ENCODE assay signal across 8 cellular contexts in genomic region chr1:95041491-95042165, GRCh38. TPM values are rescaled to one million over a fixed set of nuclear protein-coding genes. Genes with fewer than 3 reads are reported as not detected.
A peak's percentile ranks its signal among the peaks of the same experiment; 100 is the strongest.
DNase-seq lines count a peak whose midpoint lies in the region; ATAC-seq, FAIRE-seq and TF ChIP-seq lines count a peak whose summit lies in the region.

No MANE protein-coding gene starts in this region.

- H3K4me1 Mint-ChIP-seq in CD4-positive, alpha-beta T cell (ENCODE audit: low read depth): no peaks in the 10 kb centered on the region

- no peaks in the 10 kb centered on the region for H3K27me3 Mint-ChIP-seq in CD4-positive, alpha-beta T cell

- WGBS in K562 (ENCODE audit: insufficient coverage, low coverage, missing lambda C conversion rate): 21% methylated on average over 1 of the region's 2 CpGs

- H3K27ac ChIP-seq in K562 (ENCODE audit: extremely low read depth, low read depth, low read length): no peak overlapping the region
- H3K27ac ChIP-seq in CD4-positive, alpha-beta T cell (ENCODE audit: low read depth, low read length): no peak overlapping the region

- H3K27ac Mint-ChIP-seq in CD4-positive, alpha-beta T cell: no peak overlapping the region

- no peak overlapping the region for H2AFZ ChIP-seq in K562 (ENCODE audit: low read depth, low read length)

- no peaks in the 10 kb centered on the region for H3K36me3 Mint-ChIP-seq in CD4-positive, alpha-beta T cell (ENCODE audit: low read depth)

- no peaks in the 10 kb centered on the region for H3K9me3 ChIP-seq in K562 (replicated peaks; ENCODE audit: control insufficient read depth, insufficient read depth, low read depth, low read length)
- no peaks in the 10 kb centered on the region for H3K9me3 ChIP-seq in CD4-positive, alpha-beta T cell (ENCODE audit: control insufficient read depth, low read length)

- DNase-seq in GM04504 (ENCODE audit: low read depth): peak; percentile 65
- peak; percentile 48 to 80 for DNase-seq in NCI-H446 (lab: John Stamatoyannopoulos, UW)
- peak; percentile 19 to 62 (median 46) for DNase-seq in K562 (ENCODE audit: extremely low read depth in 1 of 4, low spot score in 3 of 4)
- peak; percentile 74 for DNase-seq in inferior parietal cortex (ENCODE audit: extremely low spot score)
- DNase-seq in stromal cell of bone marrow (ENCODE audit: low read depth): peak; percentile 80
- no peak for DNase-seq in CD4-positive, alpha-beta T cell
- DNase-seq in activated CD4-positive, alpha-beta T cell treated with anti-CD3 and anti-CD28 coated beads for 1 hour: no peak

- no peak overlapping the region for H3K4me3 ChIP-seq in K562

- no TSS peak for BruUV-seq in K562 (replicated peaks; lab: Mats Ljungman, UMichigan)

- FAIRE-seq in K562 (lab: Jason Lieb, UNC): peak; percentile 83

- no peaks in the 10 kb centered on the region for H3K27me3 ChIP-seq in K562 (ENCODE audit: control insufficient read depth in 2 of 2, insufficient read depth in 2 of 2, low read length in 2 of 2)
- no peaks in the 10 kb centered on the region for H3K27me3 ChIP-seq in CD4-positive, alpha-beta T cell (ENCODE audit: control insufficient read depth, insufficient read depth, low read length)

- peak; percentile 56 to 84 for TF ChIP-seq RAD21 in K562 (CRISPR knock-in tag; conservative IDR thresholded peaks at IDR 0.05 in 1 of 2, IDR thresholded peaks at IDR 0.05 in 1 of 2)

- no peak overlapping the region for H3K9ac ChIP-seq in K562 (ENCODE audit: insufficient read depth in 1 of 2, low read depth in 2 of 2, low read length in 2 of 2)

- CTCF ChIA-PET in K562 (lab: Yijun Ruan, JAX; ENCODE audit: low intra/inter-chr PET ratio): interaction anchor here (0.6 to 3.3 kb wide), 4 partner anchors 187 to 407 kb away, joined by 6 to 25 read pairs (median 6); partner anchors contain the start of gene RWDD3
- CTCF ChIA-PET in CD4-positive, alpha-beta T cell (lab: Charles Lee): interaction anchor here (0.6 to 2.6 kb wide), 2 partner anchors 187 to 193 kb away, joined by 3 to 14 read pairs; no protein-coding TSS in a partner anchor

- H3K9me1 ChIP-seq in K562 (ENCODE audit: control insufficient read depth, insufficient read depth, low read length): no peaks in the 10 kb centered on the region

- H3K36me3 ChIP-seq in K562 (ENCODE audit: control insufficient read depth, insufficient read depth, low read length): no peaks in the 10 kb centered on the region

- no peak for TF ChIP-seq POLR2A in K562 (conservative IDR thresholded peaks at IDR 0.05)

- no peak overlapping the region for H3K4me2 ChIP-seq in K562 (ENCODE audit: insufficient read depth, low read length)

- no peak overlapping the region for H3K4me3 Mint-ChIP-seq in CD4-positive, alpha-beta T cell

- no peaks in the 10 kb centered on the region for H4K20me1 ChIP-seq in K562 (replicated peaks; ENCODE audit: control insufficient read depth, insufficient read depth, low read length)

- H3K79me2 ChIP-seq in K562 (ENCODE audit: control insufficient read depth, insufficient read depth, low read length): no peaks in the 10 kb centered on the region

- peak; percentile 62 to 79 (median 78) for TF ChIP-seq CTCF in K562 (IDR thresholded peaks at IDR 0.05 in 2 of 3, conservative IDR thresholded peaks at IDR 0.05 in 1 of 3; ENCODE audit: insufficient read depth in 2 of 3, low read depth in 1 of 3, low read length in 3 of 3)
- no peak for TF ChIP-seq CTCF in CD4-positive, alpha-beta T cell (IDR thresholded peaks at IDR 0.05)

- POLR2A ChIA-PET in K562 (lab: Yijun Ruan, JAX): interaction anchor here (0.6 to 0.9 kb wide), 4 partner anchors 186 to 220 kb away, joined by 3 read pairs; no protein-coding TSS in a partner anchor
- POLR2A ChIA-PET in CD4-positive, alpha-beta T cell (lab: Charles Lee): interaction anchor here (0.6 kb wide), 1 partner anchor 11 kb away, joined by 4 read pairs; no protein-coding TSS in a partner anchor

- peak; percentile 60 for ATAC-seq in HG02852 (IDR thresholded peaks at IDR 0.05; ENCODE audit: unreplicated experiment)
- peak; percentile 84 for ATAC-seq in K562
- no peak for ATAC-seq in CD4-positive, alpha-beta T cell (ENCODE audit: poor library complexity)

- intact Hi-C loops in K562 (cut with micrococcal nuclease): loop anchor here (5.0 to 10.0 kb wide), 4 partner anchors 79 to 527 kb away; partner anchors contain the start of gene RWDD3
- intact Hi-C loops in CD4-positive, alpha-beta T cell (cut with DNase I, micrococcal nuclease): loop anchor here in 1 of 2 experiments (5.0 kb wide), 2 partner anchors 559 to 1414 kb away; no protein-coding TSS in a partner anchor

- H3K9me3 Mint-ChIP-seq in CD4-positive, alpha-beta T cell: no peaks in the 10 kb centered on the region

- in situ Hi-C loops in K562 (cut with MboI): loop anchor here (5.0 kb wide), 1 partner anchor 184 kb away; no protein-coding TSS in a partner anchor

- TF ChIP-seq EP300 in K562 (IDR thresholded peaks at IDR 0.05; ENCODE audit: low read length): no peak

- H3K4me1 ChIP-seq in K562 (replicated peaks in 1 of 2; ENCODE audit: control insufficient read depth in 2 of 2, insufficient read depth in 2 of 2, low read length in 2 of 2): no peaks in the 10 kb centered on the region; a peak in 1 of 5 replicates

TF ChIP-seq in K562, 482 proteins besides CTCF, POLR2A, EP300 and RAD21 (continues in another document):
- TF ChIP-seq MAZ (CRISPR knock-in tag; conservative IDR thresholded peaks at IDR 0.05 in 1 of 2, IDR thresholded peaks at IDR 0.05 in 1 of 2) (0 out of 4 replicates have a peak, but pooled peaks of 1 of the 2 experiments have one; percentile 36), SMC3 (conservative IDR thresholded peaks at IDR 0.05; ENCODE audit: insufficient read depth, low read depth, low read length) (peak; percentile 52), BCL6 (CRISPR knock-in tag; IDR thresholded peaks at IDR 0.05) (no peak), DEAF1 (CRISPR knock-in tag; IDR thresholded peaks at IDR 0.05) (0 out of 2 replicates have a peak, but pooled peaks have one; percentile 25), CC2D1A (IDR thresholded peaks at IDR 0.05) (peak; percentile 34; the same call in 1 of the 2 replicates), SAFB (IDR thresholded peaks at IDR 0.05; ENCODE audit: borderline replicate concordance, low read depth, low read length) (no peak), MYBL2 (IDR thresholded peaks at IDR 0.05; ENCODE audit: low read depth) (no peak), MYBL2 (CRISPR knock-in tag; IDR thresholded peaks at IDR 0.05; ENCODE audit: borderline replicate concordance) (no peak), ARID2 (IDR thresholded peaks at IDR 0.05) (0 out of 2 replicates have a peak, but pooled peaks have one; percentile 26), NR0B1 (IDR thresholded peaks at IDR 0.05; ENCODE audit: partially characterized antibody) (no peak)

RNA-seq across cellular contexts. Expression of gene ALG14, which starts 31.1 kb away (rescaled TPM):
- 1.6 and 2.1 TPM in 2 replicates for total RNA-seq in K562 (2011; cell fraction: chromatin; rRNA removed; ENCODE audit: low replicate concordance)
- total RNA-seq in K562 (2011; cell fraction: nucleolus; rRNA removed): 1.2 and 3.7 TPM in 2 replicates
- 3.2 and 4.2 TPM in 2 replicates for total RNA-seq in K562 (2011; cell fraction: nucleoplasm; rRNA removed)
- total RNA-seq in K562 (2014; rRNA removed) (1.8 and 2.8 TPM in 2 replicates), K562 (2014; rRNA removed; fragmentation: Illumina TruSeq; extraction: Trizol) (3.9 and 6.8 TPM in 2 replicates), K562 (2015; rRNA removed; fragmentation: Illumina TruSeq; extraction: Trizol) (2.6 and 3.3 TPM in 2 replicates), K562 (2021) (6.1 and 8.6 TPM in 2 replicates)
- polyA plus RNA-seq in K562 (2011; rRNA removed) (2.8 and 2.9 TPM in 2 replicates), K562 (2014; fragmentation: Illumina TruSeq; extraction: Trizol) (4.7 and 4.9 TPM in 2 replicates), K562 (2014; fragmentation: Nextera tagmentation; extraction: Ambion mirVana) (10 to 100 TPM; 14.9 to 16.2 TPM), K562 (2014; rRNA removed) (2.2 and 2.8 TPM in 2 replicates)
- polyA plus RNA-seq in K562 (2011; cell fraction: cytosol; rRNA removed): 1.3 and 2.0 TPM in 2 replicates
- polyA plus RNA-seq in K562 (2011; cell fraction: nucleus; rRNA removed): 0.94 and 1.3 TPM in 2 replicates
- polyA plus RNA-seq in K562 (2012): 3.3 and 4.6 TPM in 2 replicates
- 1.6 and 2.0 TPM in 2 replicates for polyA minus RNA-seq in K562 (2011; rRNA and poly(A)+ RNA removed)
- polyA minus RNA-seq in K562 (2011; cell fraction: cytosol; rRNA and poly(A)+ RNA removed): 1.4 and 12.8 TPM in 2 replicates
- 1.5 and 4.4 TPM in 2 replicates for polyA minus RNA-seq in K562 (2011; cell fraction: nucleus; rRNA and poly(A)+ RNA removed)
- under 1 TPM; 0.08 to 0.52 TPM for total RNA-seq in CD4-positive, alpha-beta T cell

Comparison
In these comparisons a context has a peak if more than half of its experiments do, and no peak if none do; other contexts are left out.
1. DNase-seq: peak in GM04504 (single experiment), NCI-H446 (2 of 2), K562 (4 of 4), inferior parietal cortex (single experiment) and stromal cell of bone marrow (single experiment); none in CD4-positive, alpha-beta T cell (0 of 10) and activated CD4-positive, alpha-beta T cell treated with anti-CD3 and anti-CD28 coated beads for 1 hour (single experiment).